Comparison of ENCODE assay signal across 27 cellular contexts in the genomic region with DNA sequence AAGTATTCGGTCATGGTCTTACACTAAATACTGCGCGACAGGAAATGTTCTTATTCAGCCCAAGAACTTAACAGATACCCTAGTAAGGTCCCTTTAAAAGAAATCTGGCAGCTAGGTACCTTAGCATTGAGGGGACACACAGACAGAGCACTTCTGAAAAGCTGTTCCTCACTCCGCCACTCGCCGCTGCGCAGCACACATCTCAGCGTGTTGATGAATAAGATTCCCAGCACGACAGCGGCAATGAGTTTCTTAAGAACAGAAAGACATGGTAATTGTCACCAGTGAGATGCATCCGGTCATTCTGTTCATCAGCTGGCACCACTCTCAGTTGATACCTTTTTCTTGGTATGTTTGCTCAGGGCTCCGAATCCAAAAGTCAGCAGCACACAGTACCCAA. TPM values are rescaled to one million over a fixed set of nuclear protein-coding genes. Genes with fewer than 3 reads are reported as not detected.
DNase-seq lines count a peak whose midpoint lies in the region; ATAC-seq, FAIRE-seq and TF ChIP-seq lines count a peak whose summit lies in the region.
"Had no signal": no experiment of that assay in that cellular context is flagged by ENCODE, and none has a peak within 500 bp of the region (broad histone marks: within the 10 kb centered on the region; RNA-seq: fewer than 3 reads in every experiment).

No MANE protein-coding gene starts in this region.

- no peak for TF ChIP-seq POLR2A in H54 (IDR thresholded peaks at IDR 0.05; ENCODE audit: low read depth, low read length)
- TF ChIP-seq POLR2A in gastroesophageal sphincter (IDR thresholded peaks at IDR 0.05) = no peak

- H3K27ac Mint-ChIP-seq in mesothelial cell of epicardium = no peak overlapping the region
- H3K27ac Mint-ChIP-seq: B cell; CD4-positive, CD25-positive, alpha-beta regulatory T cell; CD8-positive, alpha-beta T cell had no signal

- no peaks in the 10 kb centered on the region for H3K9me3 ChIP-seq in gastroesophageal sphincter
- H3K9me3 ChIP-seq: A549, BLaER1, Caco-2, HAP-1 had no signal

- H3K27ac ChIP-seq in cingulate gyrus (ENCODE audit: low read depth, low read length) = peak overlapping the region; percentile 21
- peak overlapping the region; percentile 88 for H3K27ac ChIP-seq in substantia nigra (ENCODE audit: low read depth, low read length, poor library complexity, severe bottlenecking)
- H3K27ac ChIP-seq in gastroesophageal sphincter = no peak overlapping the region
- H3K27ac ChIP-seq: BLaER1, C4-2B had no signal

- FAIRE-seq in H54 (lab: Jason Lieb, UNC) = peak; percentile 52
- FAIRE-seq: A549, D721Med, GM12891, GM18507, H1 had no signal

- no peak for DNase-seq in H54 (ENCODE audit: insufficient read length, low spot score)
- DNase-seq in NCI-H2227 (lab: John Stamatoyannopoulos, UW; ENCODE audit: unreplicated experiment) = peak; percentile 54
- no peak for DNase-seq in substantia nigra (lab: John Stamatoyannopoulos, UW)
- no peak for DNase-seq in mesothelial cell of epicardium (ENCODE audit: low spot score in 2 of 2, unreplicated experiment in 2 of 2)
- DNase-seq: 8988T; ACHN; Caco-2; CD4-positive, CD25-positive, alpha-beta regulatory T cell; CD8-positive, alpha-beta T cell; DMS53; DMS79 treated with DMSO at 0.1 percent for 48 hours; GF-D8; GM23248; HFFc6 had no signal

- ATAC-seq in gastroesophageal sphincter (no peak), HG03354 (IDR thresholded peaks at IDR 0.05; ENCODE audit: poor library complexity, severe bottlenecking, unreplicated experiment) (no peak), GM19351 (IDR thresholded peaks at IDR 0.05; ENCODE audit: unreplicated experiment) (no peak)
- ATAC-seq: A549; CD8-positive, alpha-beta T cell had no signal

- WGBS in gastroesophageal sphincter (ENCODE audit: low coverage in 1 of 2), 2 donors = 89 to 94% methylated on average over 6 to 7 of the region's 12 CpGs

- H3K27me3 ChIP-seq in gastroesophageal sphincter = no peaks in the 10 kb centered on the region
- H3K27me3 ChIP-seq: BLaER1 had no signal

- H3K9me3 Mint-ChIP-seq in mesothelial cell of epicardium = no peaks in the 10 kb centered on the region
- H3K9me3 Mint-ChIP-seq: CD4-positive, CD25-positive, alpha-beta regulatory T cell; CD8-positive, alpha-beta T cell; HFFc6 had no signal

- no peak overlapping the region for H3K4me3 Mint-ChIP-seq in mesothelial cell of epicardium
- H3K4me3 Mint-ChIP-seq: B cell; CD4-positive, CD25-positive, alpha-beta regulatory T cell; CD8-positive, alpha-beta T cell had no signal

- TF ChIP-seq CTCF in gastroesophageal sphincter (IDR thresholded peaks at IDR 0.05) (no peak), mesothelial cell of epicardium (IDR thresholded peaks at IDR 0.05; ENCODE audit: unreplicated experiment) (no peak)

- TF ChIP-seq EP300 in gastroesophageal sphincter (IDR thresholded peaks at IDR 0.05) = no peak

- no peaks in the 10 kb centered on the region for H3K27me3 Mint-ChIP-seq in mesothelial cell of epicardium (ENCODE audit: low read depth)
- H3K27me3 Mint-ChIP-seq: B cell; CD4-positive, CD25-positive, alpha-beta regulatory T cell had no signal

- peaks cover 37% of the 10 kb centered on the region for H3K36me3 Mint-ChIP-seq in mesothelial cell of epicardium

- H3K4me1 ChIP-seq in gastroesophageal sphincter = no peaks in the 10 kb centered on the region
- H3K4me1 ChIP-seq: BLaER1, Caco-2 had no signal

- H3K4me1 Mint-ChIP-seq in mesothelial cell of epicardium = peaks cover 11% of the 10 kb centered on the region
- H3K4me1 Mint-ChIP-seq: B cell had no signal

- H3K4me3 ChIP-seq in gastroesophageal sphincter = no peak overlapping the region
- H3K4me3 ChIP-seq: A549, BLaER1, GM23248, HAP-1 had no signal

- H3K36me3 ChIP-seq in gastroesophageal sphincter = peaks cover 0 to 83% of the 10 kb centered on the region in 2 donors

RNA-seq across cellular contexts. Expression of gene TMTC4, which starts 39.9 kb away (rescaled TPM):
- total RNA-seq in gastroesophageal sphincter = 10 to 100 TPM in 2 of 4 donors, 1 to 10 TPM in 2; 7.0 to 15.3 (median 10.0) TPM
- 37.5 to 40.9 TPM (median 39.3 TPM) in 3 replicates for total RNA-seq in mesothelial cell of epicardium

RNA-seq across cellular contexts. Expression of gene GGACT, which starts 46.1 kb away (rescaled TPM):
- total RNA-seq in gastroesophageal sphincter = 1 to 10 TPM in 3 of 4 donors, under 1 TPM in 1; 0.74 to 1.9 (median 1.5) TPM
- total RNA-seq in mesothelial cell of epicardium = 6.3 to 7.5 TPM (median 6.6 TPM) in 3 replicates

Comparison
In these comparisons a context has a peak if more than half of its experiments do, and no peak if none do; other contexts are left out.
1. H3K27ac ChIP-seq: peak in cingulate gyrus (single experiment) and substantia nigra (single experiment); none in gastroesophageal sphincter (0 of 4).